Comparison of ENCODE assay signal across 8 cellular contexts in genomic region chr20:57708694-57709673, GRCh38. TPM values are rescaled to one million over a fixed set of nuclear protein-coding genes. Genes with fewer than 3 reads are reported as not detected.
DNase-seq lines count a peak whose midpoint lies in the region; ATAC-seq and TF ChIP-seq lines count a peak whose summit lies in the region.

No MANE protein-coding gene starts in this region.

- H3K4me3 ChIP-seq in SJSA1 (peak overlapping the region; percentile 83), brain microvascular endothelial cell (ENCODE audit: low read depth, low read length) (peak overlapping the region; percentile 96), left lung (peak overlapping the region; percentile 47 to 60)

- no peak overlapping the region for H3K27ac ChIP-seq in SJSA1
- H3K27ac ChIP-seq in brain microvascular endothelial cell: peak overlapping the region; percentile 72
- H3K27ac ChIP-seq in left lung: peak overlapping the region in 1 of 2 donors; percentile 56

- H3K9me3 ChIP-seq in SJSA1 (replicated peaks) (no peaks in the 10 kb centered on the region), left lung (no peaks in the 10 kb centered on the region)

- intact Hi-C loops in left lung (cut with DNase I): no loop called here

- ATAC-seq in GM19372 (IDR thresholded peaks at IDR 0.05; ENCODE audit: low read depth, unreplicated experiment) (peak; percentile 4), left lung (no peak), GM19351 (IDR thresholded peaks at IDR 0.05; ENCODE audit: unreplicated experiment) (no peak), HG02571 (IDR thresholded peaks at IDR 0.05; ENCODE audit: unreplicated experiment) (no peak)

- DNase-seq in SJSA1 (ENCODE audit: low read depth in 1 of 2, low spot score in 2 of 2): peak in 1 of 2 experiments; percentile 33
- DNase-seq in brain microvascular endothelial cell: peak; percentile 25
- no peak for DNase-seq in left lung
- DNase-seq in stimulated activated naive CD4-positive, alpha-beta T cell (lab: John Stamatoyannopoulos, UW): peak in 4 of 6 experiments; percentile 18 to 39 (median 23)
- no peak for DNase-seq in iPS-NIHi7 (ENCODE audit: extremely low spot score)

- H3K27me3 ChIP-seq in SJSA1 (replicated peaks) (no peaks in the 10 kb centered on the region), brain microvascular endothelial cell (replicated peaks) (no peaks in the 10 kb centered on the region), left lung (peaks cover 0 to 39% of the 10 kb centered on the region in 2 donors)

- in situ Hi-C loops in brain microvascular endothelial cell (cut with HindIII; ENCODE audit: low pct_ligation_motif_present, low sequenced_read_pairs): no loop called here

- no peaks in the 10 kb centered on the region for H3K36me3 ChIP-seq in SJSA1
- no peaks in the 10 kb centered on the region for H3K36me3 ChIP-seq in brain microvascular endothelial cell (replicated peaks)
- H3K36me3 ChIP-seq in left lung: no peaks in the 10 kb centered on the region

- H3K4me1 ChIP-seq in SJSA1 (replicated peaks): peaks cover 19% of the 10 kb centered on the region
- peaks cover 19 to 52% of the 10 kb centered on the region in 2 donors for H3K4me1 ChIP-seq in left lung

- no peak for TF ChIP-seq CTCF in brain microvascular endothelial cell (IDR thresholded peaks at IDR 0.05; ENCODE audit: low read depth, low read length, missing control alignments)
- no peak for TF ChIP-seq CTCF in left lung (IDR thresholded peaks at IDR 0.05)

RNA-seq across cellular contexts. Expression of gene PMEPA1, which starts 0.8 kb away (rescaled TPM):
- total RNA-seq in SJSA1 (2014; rRNA removed; shearing (Covaris generic)): 4.9 and 13.9 TPM in 2 replicates
- 100 to 1,000 TPM in 1 of 2 donors, 10 to 100 TPM in 1; 41.0 to 109 TPM for total RNA-seq in left lung

Comparison
In these comparisons a context has a peak if more than half of its experiments do, and no peak if none do; other contexts are left out.
1. DNase-seq: peak in brain microvascular endothelial cell (single experiment) and stimulated activated naive CD4-positive, alpha-beta T cell (4 of 6); none in left lung (0 of 2) and iPS-NIHi7 (single experiment).
2. Peak in every context shown above with its lines, with median percentiles within 50 percentile points of each other: H3K4me3 ChIP-seq.